In the genomic region with DNA sequence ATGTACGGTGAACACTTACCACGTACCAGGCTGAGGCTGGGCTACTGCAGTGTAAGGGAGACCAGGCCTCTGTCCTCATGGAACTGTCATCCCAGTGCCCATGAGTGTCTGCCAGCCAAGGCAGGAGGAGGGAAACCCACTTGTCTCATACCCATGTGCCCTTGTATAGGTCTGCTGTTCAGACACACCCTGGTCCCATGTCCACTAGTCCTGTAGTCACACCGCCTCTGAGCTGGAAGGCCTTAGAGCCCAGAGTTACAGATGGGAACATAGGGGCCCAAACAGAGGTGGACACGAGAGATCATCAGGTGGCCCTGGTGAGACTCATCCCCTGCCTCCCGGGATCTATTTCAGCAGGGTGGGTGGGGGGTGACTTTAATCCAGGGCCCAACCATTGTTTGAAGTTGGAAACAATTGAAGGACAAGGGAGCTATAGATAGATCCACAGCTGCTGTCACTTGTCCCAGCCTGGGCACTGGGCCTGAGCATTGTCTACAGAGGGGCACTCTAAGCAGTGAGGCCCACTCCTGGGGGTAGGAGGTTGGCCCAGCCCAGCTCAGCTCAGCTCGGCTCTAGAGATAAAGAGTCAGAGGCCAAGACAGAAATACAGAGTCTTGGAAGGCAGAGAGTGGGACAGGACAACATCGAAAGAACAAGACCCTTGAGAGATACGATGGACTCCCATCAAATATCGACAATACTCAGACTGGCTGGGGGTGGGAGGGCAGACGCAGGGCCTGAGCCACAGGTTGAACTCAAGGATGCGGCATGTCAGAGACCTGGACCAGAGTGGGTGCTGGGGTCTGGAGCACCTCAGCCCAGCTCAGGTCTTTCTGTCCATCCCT, we compare ENCODE assay signal across 28 cellular contexts. TPM values are rescaled to one million over a fixed set of nuclear protein-coding genes. Genes with fewer than 3 reads are reported as not detected.
DNase-seq lines count a peak whose midpoint lies in the region; ATAC-seq, FAIRE-seq and TF ChIP-seq lines count a peak whose summit lies in the region.
"Had no signal": no experiment of that assay in that cellular context is flagged by ENCODE, and none has a peak within 500 bp of the region (broad histone marks: within the 10 kb centered on the region; RNA-seq: fewer than 3 reads in every experiment).

No MANE protein-coding gene starts in this region.

- no peaks in the 10 kb centered on the region for H3K79me2 ChIP-seq in OCI-LY7 (ENCODE audit: insufficient read depth, low read depth, low read length)

- DNase-seq in Right ventricle myocardium inferior (ENCODE audit: missing footprints): no peak
- DNase-seq in cardiac septum (ENCODE audit: low spot score): no peak
- peak; percentile 43 to 91 (median 78) for DNase-seq in head of caudate nucleus
- no peak for DNase-seq in neural crest cell (ENCODE audit: low read depth, low spot score)
- DNase-seq in stimulated activated effector memory CD8-positive, alpha-beta T cell treated with anti-CD3 and anti-CD28 coated beads, Interleukin-12 subunit alpha, Interleukin-12 subunit beta, amount 100 ng/mL, for 72 hours (ENCODE audit: low spot score in 2 of 2): no peak
- DNase-seq in OCI-LY7 (ENCODE audit: low spot score): no peak
- no peak for DNase-seq in H54 (ENCODE audit: insufficient read length, low spot score)
- no peak for DNase-seq in GM03348 (ENCODE audit: low spot score)
- DNase-seq: activated CD4-positive, alpha-beta T cell treated with anti-CD3 and anti-CD28 coated beads for 1 hour; activated CD8-positive, alpha-beta T cell treated with anti-CD3 and anti-CD28 coated beads, Interleukin-2, amount 10 ng/mL, durations not matched to agents 7 days and 5 days; activated naive CD4-positive, alpha-beta T cell treated with anti-CD3 and anti-CD28 coated beads for 36 hours; activated T-cell treated with anti-CD3 and anti-CD28 coated beads, Interleukin-2, amount 50 U/mL, for 1 hour; AML-193; effector memory CD4-positive, alpha-beta T cell; foreskin melanocyte; KG1; kidney; mammary epithelial cell; NCI-H2171; NCI-H524 treated with DMSO at 0.1 percent for 48 hours; retina; upper lobe of right lung had no signal

- no peaks in the 10 kb centered on the region for H4K20me1 ChIP-seq in OCI-LY7 (ENCODE audit: insufficient read depth, low read length)

- no peak overlapping the region for H2AFZ ChIP-seq in OCI-LY7 (ENCODE audit: low read length)

- H3K27me3 Mint-ChIP-seq in neural crest cell (ENCODE audit: low read depth): no peaks in the 10 kb centered on the region

- no peak for TF ChIP-seq CTCF in neural crest cell (conservative IDR thresholded peaks at IDR 0.05)
- no peak for TF ChIP-seq CTCF in OCI-LY7 (conservative IDR thresholded peaks at IDR 0.05; ENCODE audit: low read length)

- no peak overlapping the region for H3K27ac ChIP-seq in OCI-LY7 (ENCODE audit: low read depth, low read length, poor library complexity, severe bottlenecking)
- H3K27ac ChIP-seq: upper lobe of right lung had no signal

- peak overlapping the region; percentile 46 for H3K27ac Mint-ChIP-seq in neural crest cell (ENCODE audit: unreplicated experiment)
- no peak overlapping the region for H3K27ac Mint-ChIP-seq in stimulated activated effector memory CD8-positive, alpha-beta T cell treated with anti-CD3 and anti-CD28 coated beads, Interleukin-12 subunit alpha, Interleukin-12 subunit beta, amount 100 ng/mL, for 72 hours
- H3K27ac Mint-ChIP-seq: activated CD8-positive, alpha-beta T cell treated with anti-CD3 and anti-CD28 coated beads, Interleukin-2, amount 10 ng/mL, durations not matched to agents 7 days and 5 days; activated naive CD4-positive, alpha-beta T cell treated with anti-CD3 and anti-CD28 coated beads for 36 hours had no signal

- FAIRE-seq in H54 (lab: Jason Lieb, UNC): no peak
- FAIRE-seq: astrocyte, G401.6, kidney had no signal

- H3K4me3 ChIP-seq in OCI-LY7 (ENCODE audit: low read depth, low read length, poor library complexity, severe bottlenecking): no peak overlapping the region
- H3K4me3 ChIP-seq: upper lobe of right lung had no signal

- H3K36me3 ChIP-seq in OCI-LY7 (ENCODE audit: insufficient read depth, low read length): no peaks in the 10 kb centered on the region
- H3K36me3 ChIP-seq: upper lobe of right lung had no signal

- CTCF ChIA-PET in OCI-LY7 (lab: Charles Lee; ENCODE audit: unreplicated experiment): no interaction called here

- H3K9me3 Mint-ChIP-seq in neural crest cell: no peaks in the 10 kb centered on the region
- H3K9me3 Mint-ChIP-seq in stimulated activated effector memory CD8-positive, alpha-beta T cell treated with anti-CD3 and anti-CD28 coated beads, Interleukin-12 subunit alpha, Interleukin-12 subunit beta, amount 100 ng/mL, for 72 hours: no peaks in the 10 kb centered on the region
- H3K9me3 Mint-ChIP-seq: activated naive CD4-positive, alpha-beta T cell treated with anti-CD3 and anti-CD28 coated beads for 36 hours; naive thymus-derived CD8-positive, alpha-beta T cell had no signal

- no peak overlapping the region for H3K4me2 ChIP-seq in OCI-LY7 (ENCODE audit: low read length)

- no peak for TF ChIP-seq POLR2A in H54 (IDR thresholded peaks at IDR 0.05; ENCODE audit: low read depth, low read length)

- peaks cover 14% of the 10 kb centered on the region for H3K4me1 Mint-ChIP-seq in neural crest cell
- no peaks in the 10 kb centered on the region for H3K4me1 Mint-ChIP-seq in stimulated activated effector memory CD8-positive, alpha-beta T cell treated with anti-CD3 and anti-CD28 coated beads, Interleukin-12 subunit alpha, Interleukin-12 subunit beta, amount 100 ng/mL, for 72 hours
- H3K4me1 Mint-ChIP-seq: naive thymus-derived CD8-positive, alpha-beta T cell had no signal

- no peaks in the 10 kb centered on the region for H3K4me1 ChIP-seq in OCI-LY7 (ENCODE audit: insufficient read depth, low read length, poor library complexity, severe bottlenecking)
- H3K4me1 ChIP-seq: upper lobe of right lung had no signal

- no peaks in the 10 kb centered on the region for H3K9me2 ChIP-seq in OCI-LY7 (ENCODE audit: insufficient read depth, low read length)

- no TSS peak for BruUV-seq in OCI-LY7 (replicated peaks; lab: Mats Ljungman, UMichigan)

- POLR2A ChIA-PET in OCI-LY7 (lab: Charles Lee): interaction anchor here (0.6 to 1.0 kb wide), 2 partner anchors 158 to 969 kb away, joined by 3 to 5 read pairs; no protein-coding TSS in a partner anchor

- no peaks in the 10 kb centered on the region for H3K9me3 ChIP-seq in OCI-LY7 (ENCODE audit: low read length)
- H3K9me3 ChIP-seq: upper lobe of right lung had no signal

- no peaks in the 10 kb centered on the region for H3K36me3 Mint-ChIP-seq in neural crest cell (ENCODE audit: low read depth)
- H3K36me3 Mint-ChIP-seq in stimulated activated effector memory CD8-positive, alpha-beta T cell treated with anti-CD3 and anti-CD28 coated beads, Interleukin-12 subunit alpha, Interleukin-12 subunit beta, amount 100 ng/mL, for 72 hours: peaks cover 5% of the 10 kb centered on the region
- H3K36me3 Mint-ChIP-seq: naive thymus-derived CD8-positive, alpha-beta T cell had no signal

- ATAC-seq in Right ventricle myocardium inferior: peak; percentile 58
- peak; percentile 31 for ATAC-seq in stimulated activated effector memory CD8-positive, alpha-beta T cell treated with anti-CD3 and anti-CD28 coated beads, Interleukin-12 subunit alpha, Interleukin-12 subunit beta, amount 100 ng/mL, for 72 hours
- ATAC-seq: activated CD8-positive, alpha-beta T cell treated with anti-CD3 and anti-CD28 coated beads, Interleukin-2, amount 10 ng/mL, durations not matched to agents 7 days and 5 days; esophagus mucosa; HCT116; naive thymus-derived CD8-positive, alpha-beta T cell; upper lobe of right lung had no signal

- intact Hi-C loops in Right ventricle myocardium inferior (cut with DNase I): no loop called here
- intact Hi-C loops in cardiac septum (cut with DNase I): no loop called here
- intact Hi-C loops in head of caudate nucleus (cut with DNase I): no loop called here
- intact Hi-C loops in OCI-LY7 (cut with micrococcal nuclease; ENCODE audit: unreplicated experiment): no loop called here

- H3K4me3 Mint-ChIP-seq in neural crest cell: no peak overlapping the region
- H3K4me3 Mint-ChIP-seq in stimulated activated effector memory CD8-positive, alpha-beta T cell treated with anti-CD3 and anti-CD28 coated beads, Interleukin-12 subunit alpha, Interleukin-12 subunit beta, amount 100 ng/mL, for 72 hours: no peak overlapping the region
- H3K4me3 Mint-ChIP-seq: activated CD8-positive, alpha-beta T cell treated with anti-CD3 and anti-CD28 coated beads, Interleukin-2, amount 10 ng/mL, durations not matched to agents 7 days and 5 days; activated naive CD4-positive, alpha-beta T cell treated with anti-CD3 and anti-CD28 coated beads for 36 hours; naive thymus-derived CD8-positive, alpha-beta T cell had no signal

RNA-seq across cellular contexts. Expression of gene MYH7B, which starts 14.7 kb away (rescaled TPM):
- total RNA-seq in Right ventricle myocardium inferior: 230 TPM
- 238 TPM for total RNA-seq in cardiac septum
- 0.55 and 0.77 TPM in 2 replicates for total RNA-seq in neural crest cell
- total RNA-seq in OCI-LY7 (2014; rRNA removed; shearing (Covaris generic)): 0.08 and 0.79 TPM in 2 replicates
- total RNA-seq in OCI-LY7 (2022): 0.63 and 0.70 TPM in 2 replicates
- total RNA-seq: A172, esophagus mucosa had no signal

RNA-seq across cellular contexts. Expression of gene GSS, which starts 14.8 kb away (rescaled TPM):
- total RNA-seq in Right ventricle myocardium inferior: 17.6 TPM
- 27.5 TPM for total RNA-seq in cardiac septum
- total RNA-seq in neural crest cell: 78.8 and 84.5 TPM in 2 replicates
- 91.4 and 105 TPM in 2 replicates for total RNA-seq in OCI-LY7 (2014; rRNA removed; shearing (Covaris generic))
- total RNA-seq in OCI-LY7 (2022): 78.7 and 103 TPM in 2 replicates

Comparison
In these comparisons a context has a peak if more than half of its experiments do, and no peak if none do; other contexts are left out.
1. DNase-seq: peak in head of caudate nucleus (42 of 42); none in Right ventricle myocardium inferior (single experiment), cardiac septum (single experiment), neural crest cell (single experiment), stimulated activated effector memory CD8-positive, alpha-beta T cell treated with anti-CD3 and anti-CD28 coated beads, Interleukin-12 subunit alpha, Interleukin-12 subunit beta, amount 100 ng/mL, for 72 hours (0 of 2), OCI-LY7 (single experiment), H54 (single experiment) and GM03348 (single experiment).
2. RNA of gene MYH7B, which starts 14.7 kb away (total RNA-seq): 238 TPM in cardiac septum (single experiment) and 230 TPM in Right ventricle myocardium inferior (single experiment); 0.08 to 0.79 TPM in OCI-LY7 and 0.55 to 0.77 TPM in neural crest cell; every median in the first group is over 100 times any median in the second.